Comparison of ENCODE assay signal across 30 cellular contexts in genomic region chr3:46712191-46713047, GRCh38. TPM values are rescaled to one million over a fixed set of nuclear protein-coding genes. Genes with fewer than 3 reads are reported as not detected.
DNase-seq lines count a peak whose midpoint lies in the region; ATAC-seq and TF ChIP-seq lines count a peak whose summit lies in the region.
"Had no signal": no experiment of that assay in that cellular context is flagged by ENCODE, and none has a peak within 500 bp of the region (broad histone marks: within the 10 kb centered on the region; RNA-seq: fewer than 3 reads in every experiment).

No MANE protein-coding gene starts in this region.

- no peak for TF ChIP-seq POLR2A in vagina (IDR thresholded peaks at IDR 0.05)

- DNase-seq in activated CD4-positive, CD25-positive, alpha-beta regulatory T cell treated with anti-CD3 and anti-CD28 coated beads, Interleukin-2, amount 50 U/mL, for 72 hours: peak; percentile 25
- DNase-seq in endodermal cell (peak; percentile 28), sciatic nerve (ENCODE audit: low spot score) (peak; percentile 30), vagina (ENCODE audit: extremely low spot score in 2 of 2) (no peak), left lung (no peak)
- DNase-seq: activated naive CD8-positive, alpha-beta T cell treated with anti-CD3 and anti-CD28 coated beads for 36 hours; CD4-positive, alpha-beta memory T cell; dermis blood vessel endothelial cell; hippocampal formation; NCI-H1417; NCI-H2081; NCI-H226; NCI-H748 treated with DMSO at 0.1 percent for 48 hours; RPMI8226; stimulated activated CD4-positive, alpha-beta T cell treated with anti-CD3 and anti-CD28 coated beads, Interleukin-2, amount 100 ng/mL, for 48 hours; substantia nigra had no signal

- H3K4me1 ChIP-seq in BLaER1 (peaks cover 55% of the 10 kb centered on the region), endodermal cell (ENCODE audit: control insufficient read depth, insufficient read depth, low read length) (no peaks in the 10 kb centered on the region), vagina (no peaks in the 10 kb centered on the region), left lung (no peaks in the 10 kb centered on the region)
- H3K4me1 ChIP-seq: gastroesophageal sphincter, pancreas, right atrium auricular region had no signal

- peaks cover 4% of the 10 kb centered on the region for H3K27me3 Mint-ChIP-seq in endodermal cell (ENCODE audit: insufficient read depth)
- H3K27me3 Mint-ChIP-seq: activated naive CD8-positive, alpha-beta T cell treated with anti-CD3 and anti-CD28 coated beads for 36 hours; CD4-positive, alpha-beta memory T cell had no signal

- no peaks in the 10 kb centered on the region for H4K20me1 ChIP-seq in BLaER1

- ATAC-seq in activated CD4-positive, CD25-positive, alpha-beta regulatory T cell treated with anti-CD3 and anti-CD28 coated beads, Interleukin-2, amount 50 U/mL, for 24 hours: no peak
- ATAC-seq in sciatic nerve (no peak), GM21360 (IDR thresholded peaks at IDR 0.05; ENCODE audit: unreplicated experiment) (no peak), left lung (no peak)
- ATAC-seq: gastroesophageal sphincter, GM12878, pancreas had no signal

- peak overlapping the region; percentile 57; the same call in 1 of the 2 replicates for H3K4me2 ChIP-seq in BLaER1

- H3K9ac ChIP-seq in BLaER1: no peak overlapping the region
- no peak overlapping the region for H3K9ac ChIP-seq in endodermal cell (ENCODE audit: extremely low read depth, low read length, poor library complexity, severe bottlenecking)

- no peaks in the 10 kb centered on the region for H3K36me3 Mint-ChIP-seq in endodermal cell (ENCODE audit: low read depth)
- H3K36me3 Mint-ChIP-seq: activated naive CD8-positive, alpha-beta T cell treated with anti-CD3 and anti-CD28 coated beads for 36 hours had no signal

- H3K4me3 Mint-ChIP-seq in endodermal cell: no peak overlapping the region
- H3K4me3 Mint-ChIP-seq: activated naive CD8-positive, alpha-beta T cell treated with anti-CD3 and anti-CD28 coated beads for 36 hours; CD4-positive, alpha-beta memory T cell; central memory CD8-positive, alpha-beta T cell; nephron; T-helper 1 cell treated with Interleukin-12 subunit alpha and Interleukin-12 subunit beta and Interleukin-4 antibody, amounts not matched to agents 30 μg/mL and 1 μg/mL, for 36 hours had no signal

- no peaks in the 10 kb centered on the region for H3K4me1 Mint-ChIP-seq in endodermal cell
- H3K4me1 Mint-ChIP-seq: activated naive CD8-positive, alpha-beta T cell treated with anti-CD3 and anti-CD28 coated beads for 36 hours; central memory CD8-positive, alpha-beta T cell had no signal

- no peak overlapping the region for H3K4me3 ChIP-seq in BLaER1
- no peak overlapping the region for H3K4me3 ChIP-seq in endodermal cell (ENCODE audit: low read length)
- no peak overlapping the region for H3K4me3 ChIP-seq in vagina
- no peak overlapping the region for H3K4me3 ChIP-seq in left lung
- H3K4me3 ChIP-seq: gastroesophageal sphincter, GM12878, pancreas, right atrium auricular region, SK-N-MC had no signal

- H3K9me3 Mint-ChIP-seq in endodermal cell: no peaks in the 10 kb centered on the region
- H3K9me3 Mint-ChIP-seq: activated naive CD8-positive, alpha-beta T cell treated with anti-CD3 and anti-CD28 coated beads for 36 hours; CD4-positive, alpha-beta memory T cell; central memory CD8-positive, alpha-beta T cell; nephron; T-helper 1 cell treated with Interleukin-12 subunit alpha and Interleukin-12 subunit beta and Interleukin-4 antibody, amounts not matched to agents 30 μg/mL and 1 μg/mL, for 36 hours had no signal

- WGBS in endodermal cell (ENCODE audit: insufficient coverage in 1 of 2, insufficient read length in 1 of 2), 2 experiments: 86 to 89% methylated on average over 4 to 13 of the region's 13 CpGs

- H3K27ac ChIP-seq in BLaER1 (peak overlapping the region; percentile 55; the same call in 1 of the 2 replicates), endodermal cell (ENCODE audit: low read depth, low read length) (no peak overlapping the region), vagina (no peak overlapping the region), left lung (no peak overlapping the region)
- H3K27ac ChIP-seq: 22Rv1, gastroesophageal sphincter, pancreas, right atrium auricular region, SK-N-MC had no signal

- H3K36me3 ChIP-seq in BLaER1 (0 out of 2 replicates have a peak, but pooled peaks cover 7% of the 10 kb centered on the region), endodermal cell (ENCODE audit: control insufficient read depth, insufficient read depth, low read length) (no peaks in the 10 kb centered on the region), vagina (no peaks in the 10 kb centered on the region), left lung (no peaks in the 10 kb centered on the region)
- H3K36me3 ChIP-seq: gastroesophageal sphincter, pancreas, right atrium auricular region had no signal

- intact Hi-C loops in sciatic nerve (cut with DNase I): no loop called here
- intact Hi-C loops in vagina (cut with DNase I): no loop called here
- intact Hi-C loops in left lung (cut with DNase I): no loop called here

- H3K9me3 ChIP-seq in BLaER1: no peaks in the 10 kb centered on the region
- no peaks in the 10 kb centered on the region for H3K9me3 ChIP-seq in endodermal cell (ENCODE audit: control insufficient read depth, low read length)
- no peaks in the 10 kb centered on the region for H3K9me3 ChIP-seq in vagina
- H3K9me3 ChIP-seq in left lung: no peaks in the 10 kb centered on the region
- H3K9me3 ChIP-seq: gastroesophageal sphincter, pancreas, right atrium auricular region had no signal

- no peak overlapping the region for H3K27ac Mint-ChIP-seq in endodermal cell
- H3K27ac Mint-ChIP-seq: activated naive CD8-positive, alpha-beta T cell treated with anti-CD3 and anti-CD28 coated beads for 36 hours; CD4-positive, alpha-beta memory T cell; T-helper 1 cell treated with Interleukin-12 subunit alpha and Interleukin-12 subunit beta and Interleukin-4 antibody, amounts not matched to agents 30 μg/mL and 1 μg/mL, for 36 hours had no signal

- H3K27me3 ChIP-seq in BLaER1 (no peaks in the 10 kb centered on the region), endodermal cell (ENCODE audit: control insufficient read depth, insufficient read depth, low read length, poor library complexity, severe bottlenecking) (no peaks in the 10 kb centered on the region), vagina (no peaks in the 10 kb centered on the region), left lung (peaks cover 0 to 6% of the 10 kb centered on the region in 2 donors)
- H3K27me3 ChIP-seq: pancreas, right atrium auricular region had no signal

- no peak for TF ChIP-seq CTCF in endodermal cell (conservative IDR thresholded peaks at IDR 0.05)
- no peak for TF ChIP-seq CTCF in vagina (IDR thresholded peaks at IDR 0.05)
- TF ChIP-seq CTCF in left lung (IDR thresholded peaks at IDR 0.05): no peak

RNA-seq across cellular contexts. Expression of gene PRSS50, which starts 5.2 kb away (rescaled TPM):
- total RNA-seq in endodermal cell (1 to 10 TPM; 1.2 to 4.4 TPM), sciatic nerve (0.13 TPM), vagina (not detected), left lung (under 1 TPM; 0.24 to 0.26 TPM)
- polyA plus RNA-seq in endodermal cell (2013, experiment 1 of 2): 0.43 TPM
- 0.62 TPM for polyA plus RNA-seq in endodermal cell (2013, experiment 2 of 2)
- total RNA-seq: activated naive CD8-positive, alpha-beta T cell treated with anti-CD3 and anti-CD28 coated beads for 36 hours; CD4-positive, alpha-beta memory T cell; Daoy; dermis blood vessel endothelial cell; GM12878; mononuclear cell had no signal
- polyA plus RNA-seq: CD4-positive, alpha-beta memory T cell had no signal

RNA-seq across cellular contexts. Expression of gene TMIE, which starts 11.2 kb away (rescaled TPM):
- 1 to 10 TPM; 1.0 to 1.1 TPM for total RNA-seq in endodermal cell
- polyA plus RNA-seq in endodermal cell (2013, experiment 1 of 2): 0.21 TPM
- 0.21 TPM for polyA plus RNA-seq in endodermal cell (2013, experiment 2 of 2)
- total RNA-seq in sciatic nerve: 0.76 TPM
- 0.74 TPM for total RNA-seq in vagina
- under 1 TPM in 1 of 2 donors, not detected in 1; 0.23 TPM for total RNA-seq in left lung
- total RNA-seq: Daoy, GM12878, right atrium auricular region had no signal
- polyA plus RNA-seq: GM12878 had no signal

RNA-seq across cellular contexts. Expression of gene ALS2CL, which starts 18.9 kb away (rescaled TPM):
- total RNA-seq in endodermal cell (10 to 100 TPM in 1 of 2 donors, 1 to 10 TPM in 1; 8.9 to 20.8 TPM), sciatic nerve (18.5 TPM), vagina (134 TPM), left lung (10 to 100 TPM; 45.4 to 74.4 TPM)
- 2.4 TPM for polyA plus RNA-seq in endodermal cell (2013, experiment 1 of 2)
- 1.6 TPM for polyA plus RNA-seq in endodermal cell (2013, experiment 2 of 2)

Comparison
In these comparisons a context has a peak if more than half of its experiments do, and no peak if none do; other contexts are left out.
1. DNase-seq: peak in activated CD4-positive, CD25-positive, alpha-beta regulatory T cell treated with anti-CD3 and anti-CD28 coated beads, Interleukin-2, amount 50 U/mL, for 72 hours (single experiment), endodermal cell (single experiment) and sciatic nerve (single experiment); none in vagina (0 of 2) and left lung (0 of 2).